ENCODE assay signal across 17 cellular contexts in genomic region chr7:149870701-149871483, GRCh38.
DNase-seq lines count a peak whose midpoint lies in the region; ATAC-seq lines count a peak whose summit lies in the region.
"Had no signal": no experiment of that assay in that cellular context is flagged by ENCODE, and none has a peak within 500 bp of the region (broad histone marks: within the 10 kb centered on the region; RNA-seq: fewer than 3 reads in every experiment).

No MANE protein-coding gene starts in this region.

- peaks cover 88% of the 10 kb centered on the region for H3K4me1 Mint-ChIP-seq in activated T-cell treated with anti-CD3 and anti-CD28 coated beads, Interleukin-2, amount 50 U/mL, for 24 hours (ENCODE audit: low read depth)
- peaks cover 44% of the 10 kb centered on the region for H3K4me1 Mint-ChIP-seq in dendritic cell treated with granulocyte-macrophage colony-stimulating factor and Interleukin-4, amounts not matched to agents 40 ng/mL and 50 ng/mL, for 4 days (ENCODE audit: low read depth)
- peaks cover 75% of the 10 kb centered on the region for H3K4me1 Mint-ChIP-seq in stimulated activated effector memory CD8-positive, alpha-beta T cell treated with anti-CD3 and anti-CD28 coated beads, Interleukin-12 subunit alpha, Interleukin-12 subunit beta, amount 100 ng/mL, for 72 hours

- peak overlapping the region; percentile 91 for H3K27ac Mint-ChIP-seq in activated T-cell treated with anti-CD3 and anti-CD28 coated beads, Interleukin-2, amount 50 U/mL, for 24 hours
- H3K27ac Mint-ChIP-seq in dendritic cell treated with granulocyte-macrophage colony-stimulating factor and Interleukin-4, amounts not matched to agents 40 ng/mL and 50 ng/mL, for 4 days: peak overlapping the region; percentile 41
- no peak overlapping the region for H3K27ac Mint-ChIP-seq in stimulated activated effector memory CD8-positive, alpha-beta T cell treated with anti-CD3 and anti-CD28 coated beads, Interleukin-12 subunit alpha, Interleukin-12 subunit beta, amount 100 ng/mL, for 72 hours

- no peaks in the 10 kb centered on the region for H3K27me3 Mint-ChIP-seq in activated T-cell treated with anti-CD3 and anti-CD28 coated beads, Interleukin-2, amount 50 U/mL, for 24 hours
- H3K27me3 Mint-ChIP-seq in dendritic cell treated with granulocyte-macrophage colony-stimulating factor and Interleukin-4, amounts not matched to agents 40 ng/mL and 50 ng/mL, for 4 days: peaks cover 8% of the 10 kb centered on the region

- DNase-seq in activated T-cell treated with anti-CD3 and anti-CD28 coated beads, Interleukin-2, amount 50 U/mL, for 24 hours: no peak
- DNase-seq in activated T-cell treated with anti-CD3 and anti-CD28 coated beads, Interleukin-2, amount 50 U/mL, for 1 hour: no peak
- peak; percentile 31 for DNase-seq in activated CD4-positive, alpha-beta T cell treated with anti-CD3 and anti-CD28 coated beads, Interleukin-2, amount 50 U/mL, for 1 hour
- DNase-seq in stimulated activated effector memory CD8-positive, alpha-beta T cell treated with anti-CD3 and anti-CD28 coated beads, Interleukin-12 subunit alpha, Interleukin-12 subunit beta, amount 100 ng/mL, for 72 hours (ENCODE audit: low spot score in 2 of 2): no peak
- DNase-seq in NCI-H2227 treated with DMSO at 0.1 percent for 48 hours (lab: John Stamatoyannopoulos, UW) (no peak), NCI-H1694 (lab: John Stamatoyannopoulos, UW) (no peak), DMS 273 (lab: John Stamatoyannopoulos, UW; ENCODE audit: unreplicated experiment) (no peak)
- DNase-seq: ACHN, adrenal gland, DMS 273 treated with DMSO at 0.1 percent for 48 hours, HCEC 1CT, KG1, NCI-H1694 treated with DMSO at 0.1 percent for 48 hours, NCI-H524 treated with DMSO at 0.1 percent for 48 hours, PC-9, SW 1271 had no signal

- intact Hi-C loops in dendritic cell treated with granulocyte-macrophage colony-stimulating factor and Interleukin-4, amounts not matched to agents 40 ng/mL and 50 ng/mL, for 4 days (cut with micrococcal nuclease): no loop called here

- ATAC-seq in stimulated activated effector memory CD8-positive, alpha-beta T cell treated with anti-CD3 and anti-CD28 coated beads, Interleukin-12 subunit alpha, Interleukin-12 subunit beta, amount 100 ng/mL, for 72 hours: no peak

- H3K36me3 Mint-ChIP-seq in activated T-cell treated with anti-CD3 and anti-CD28 coated beads, Interleukin-2, amount 50 U/mL, for 24 hours (ENCODE audit: low read depth): peaks cover 52% of the 10 kb centered on the region
- H3K36me3 Mint-ChIP-seq in dendritic cell treated with granulocyte-macrophage colony-stimulating factor and Interleukin-4, amounts not matched to agents 40 ng/mL and 50 ng/mL, for 4 days (ENCODE audit: low read depth): no peaks in the 10 kb centered on the region
- H3K36me3 Mint-ChIP-seq in stimulated activated effector memory CD8-positive, alpha-beta T cell treated with anti-CD3 and anti-CD28 coated beads, Interleukin-12 subunit alpha, Interleukin-12 subunit beta, amount 100 ng/mL, for 72 hours: no peaks in the 10 kb centered on the region

- H3K9me3 Mint-ChIP-seq in activated T-cell treated with anti-CD3 and anti-CD28 coated beads, Interleukin-2, amount 50 U/mL, for 24 hours: no peaks in the 10 kb centered on the region
- H3K9me3 Mint-ChIP-seq in dendritic cell treated with granulocyte-macrophage colony-stimulating factor and Interleukin-4, amounts not matched to agents 40 ng/mL and 50 ng/mL, for 4 days: no peaks in the 10 kb centered on the region
- no peaks in the 10 kb centered on the region for H3K9me3 Mint-ChIP-seq in stimulated activated effector memory CD8-positive, alpha-beta T cell treated with anti-CD3 and anti-CD28 coated beads, Interleukin-12 subunit alpha, Interleukin-12 subunit beta, amount 100 ng/mL, for 72 hours

- peak overlapping the region; percentile 82 for H3K4me3 Mint-ChIP-seq in activated T-cell treated with anti-CD3 and anti-CD28 coated beads, Interleukin-2, amount 50 U/mL, for 24 hours
- H3K4me3 Mint-ChIP-seq in dendritic cell treated with granulocyte-macrophage colony-stimulating factor and Interleukin-4, amounts not matched to agents 40 ng/mL and 50 ng/mL, for 4 days: no peak overlapping the region
- H3K4me3 Mint-ChIP-seq in stimulated activated effector memory CD8-positive, alpha-beta T cell treated with anti-CD3 and anti-CD28 coated beads, Interleukin-12 subunit alpha, Interleukin-12 subunit beta, amount 100 ng/mL, for 72 hours: peak overlapping the region; percentile 77
